ENCODE assay signal across 11 cellular contexts in genomic region chr21:36709030-36709867, GRCh38. TPM values are rescaled to one million over a fixed set of nuclear protein-coding genes. Genes with fewer than 3 reads are reported as not detected.
DNase-seq lines count a peak whose midpoint lies in the region; ATAC-seq and TF ChIP-seq lines count a peak whose summit lies in the region.
"Had no signal": no experiment of that assay in that cellular context is flagged by ENCODE, and none has a peak within 500 bp of the region (broad histone marks: within the 10 kb centered on the region; RNA-seq: fewer than 3 reads in every experiment).

No MANE protein-coding gene starts in this region.

- no peak overlapping the region for H3K27ac Mint-ChIP-seq in brain

- ATAC-seq in HG03457 (IDR thresholded peaks at IDR 0.05; ENCODE audit: unreplicated experiment) (no peak), HG02884 (IDR thresholded peaks at IDR 0.05; ENCODE audit: unreplicated experiment) (no peak)

- H3K4me3 ChIP-seq in mesendoderm (ENCODE audit: low read length) (no peak overlapping the region), stomach (peak overlapping the region; percentile 22 to 69 (median 28))

- no peaks in the 10 kb centered on the region for H3K79me2 ChIP-seq in mesendoderm (ENCODE audit: control insufficient read depth, insufficient read depth, low read length)

- intact Hi-C loops in stomach (cut with DNase I; ENCODE audit: low total_unique reads) = no loop called here

- no peak for TF ChIP-seq CTCF in brain (conservative IDR thresholded peaks at IDR 0.05)
- TF ChIP-seq CTCF in stomach (IDR thresholded peaks at IDR 0.05) = no peak

- H3K56ac ChIP-seq in mesendoderm (ENCODE audit: low read length) = no peak overlapping the region

- TF ChIP-seq POLR2A in stomach (IDR thresholded peaks at IDR 0.05) = no peak

- no peak overlapping the region for H2BK15ac ChIP-seq in mesendoderm (replicated peaks; ENCODE audit: low read depth)

- peaks cover 100% of the 10 kb centered on the region for H3K27me3 Mint-ChIP-seq in brain

- WGBS in mesendoderm (ENCODE audit: extremely low coverage, insufficient coverage, low lambda C conversion rate) = no CpG with 5 or more reads among the region's 55 CpGs
- WGBS in stomach, 5 donors = 30 to 55% (median 51%) methylated on average over 22 to 55 of the region's 55 CpGs

- H3K79me1 ChIP-seq in mesendoderm (ENCODE audit: low read length) = no peaks in the 10 kb centered on the region

- no peak overlapping the region for H4K8ac ChIP-seq in mesendoderm (ENCODE audit: low read depth, low read length)

- H3K23ac ChIP-seq in mesendoderm (ENCODE audit: low read length) = no peak overlapping the region

- H3K4me1 ChIP-seq in mesendoderm (ENCODE audit: control insufficient read depth, low read depth, low read length) = no peaks in the 10 kb centered on the region
- H3K4me1 ChIP-seq in stomach = peaks cover 43 to 77% (median 61%) of the 10 kb centered on the region in 4 donors

- peak overlapping the region in 4 of 5 experiments; percentile 35 to 76 (median 62) for H3K4me3 Mint-ChIP-seq in brain

- H3K9me3 ChIP-seq in stomach = no peaks in the 10 kb centered on the region

- no peak overlapping the region for H3K9ac ChIP-seq in mesendoderm (ENCODE audit: low read length)

- H2AK5ac ChIP-seq in mesendoderm (ENCODE audit: low read length) = no peak overlapping the region

- peaks cover 77% of the 10 kb centered on the region for H3K27me3 ChIP-seq in mesendoderm (ENCODE audit: insufficient read depth, low read length, poor library complexity)
- peaks cover 35 to 98% (median 67%) of the 10 kb centered on the region in 3 donors for H3K27me3 ChIP-seq in stomach

- no peak for TF ChIP-seq EP300 in stomach (IDR thresholded peaks at IDR 0.05)

- DNase-seq in activated T-cell treated with anti-CD3 and anti-CD28 coated beads, Interleukin-2, amount 50 U/mL, for 48 hours = peak; percentile 20 to 25
- DNase-seq in activated T-cell treated with anti-CD3 and anti-CD28 coated beads for 4 hours (no peak), mesendoderm (peak; percentile 32), stomach (peak; percentile 26), SHP77 (lab: John Stamatoyannopoulos, UW) (no peak)
- DNase-seq: AML-193, amniotic stem cell, NCI-H1930 had no signal

- H3K18ac ChIP-seq in mesendoderm (ENCODE audit: low read length) = no peak overlapping the region

- peaks cover 0 to 4% (median 3%) of the 10 kb centered on the region in 5 experiments for H3K9me3 Mint-ChIP-seq in brain

- no peak overlapping the region for H2BK120ac ChIP-seq in mesendoderm (ENCODE audit: low read depth, low read length)

- H3K36me3 Mint-ChIP-seq in brain = no peaks in the 10 kb centered on the region

- no peak overlapping the region for H3K4ac ChIP-seq in mesendoderm (ENCODE audit: low read depth, low read length)

- no peak overlapping the region for H4K5ac ChIP-seq in mesendoderm (ENCODE audit: low read length)

- H3K4me2 ChIP-seq in mesendoderm (ENCODE audit: low read length) = no peak overlapping the region

- no peak overlapping the region for H2BK5ac ChIP-seq in mesendoderm (ENCODE audit: low read length)

- no peaks in the 10 kb centered on the region for H3K36me3 ChIP-seq in mesendoderm (ENCODE audit: control insufficient read depth, insufficient read depth, low read length)
- no peaks in the 10 kb centered on the region for H3K36me3 ChIP-seq in stomach

- H3K4me1 Mint-ChIP-seq in brain = peaks cover 30% of the 10 kb centered on the region

- H3K27ac ChIP-seq in mesendoderm (ENCODE audit: low read depth, low read length) (no peak overlapping the region), stomach (peak overlapping the region in 4 of 5 donors; percentile 26 to 89 (median 58))

RNA-seq across cellular contexts. Expression of gene SIM2, which starts 10.3 kb away (rescaled TPM):
- 0.34 TPM for polyA plus RNA-seq in brain (ENCODE audit: insufficient read depth, low read depth, low replicate concordance)
- polyA plus RNA-seq in mesendoderm (2013, experiment 1 of 2) = 0.04 TPM
- 0.01 TPM for polyA plus RNA-seq in mesendoderm (2013, experiment 2 of 2)
- 10 to 100 TPM in 4 of 5 donors, not detected in 1; 11.2 to 28.3 (median 20.4) TPM for total RNA-seq in stomach
- 10 to 100 TPM in 1 of 3 donors, 1 to 10 TPM in 2; 3.3 to 14.0 (median 6.9) TPM for polyA plus RNA-seq in stomach

Comparison
In these comparisons a context has a peak if more than half of its experiments do, and no peak if none do; other contexts are left out.
1. DNase-seq: peak in activated T-cell treated with anti-CD3 and anti-CD28 coated beads, Interleukin-2, amount 50 U/mL, for 48 hours (2 of 2), mesendoderm (single experiment) and stomach (single experiment); none in activated T-cell treated with anti-CD3 and anti-CD28 coated beads for 4 hours (single experiment) and SHP77 (0 of 2).